In the genomic region with DNA sequence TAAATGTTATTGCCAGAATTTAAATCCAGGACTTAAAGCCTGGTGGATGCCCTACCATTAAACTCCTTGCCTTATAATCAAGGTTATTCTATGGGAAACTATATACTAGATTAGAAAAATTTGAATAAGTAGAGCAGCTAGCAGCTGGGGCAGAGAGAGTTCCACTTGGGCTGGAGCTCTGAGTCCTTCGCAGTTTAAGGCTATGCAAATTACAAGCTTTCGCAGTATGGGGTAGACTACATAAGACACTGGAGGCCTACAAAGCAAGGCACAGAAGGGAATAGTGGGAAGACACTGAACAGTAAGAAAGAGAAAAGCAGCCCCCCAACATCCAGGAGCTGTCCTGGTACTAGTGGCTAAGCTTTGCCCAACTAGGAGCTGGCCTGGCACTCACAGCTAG, we compare ENCODE assay signal across 1 cellular context.
TF ChIP-seq lines count a peak whose summit lies in the region.

No MANE protein-coding gene starts in this region.

TF ChIP-seq in GM23338, 12 proteins besides CTCF, POLR2A, EP300 and RAD21 (continued from another document):
- TF ChIP-seq, protein P1, sequence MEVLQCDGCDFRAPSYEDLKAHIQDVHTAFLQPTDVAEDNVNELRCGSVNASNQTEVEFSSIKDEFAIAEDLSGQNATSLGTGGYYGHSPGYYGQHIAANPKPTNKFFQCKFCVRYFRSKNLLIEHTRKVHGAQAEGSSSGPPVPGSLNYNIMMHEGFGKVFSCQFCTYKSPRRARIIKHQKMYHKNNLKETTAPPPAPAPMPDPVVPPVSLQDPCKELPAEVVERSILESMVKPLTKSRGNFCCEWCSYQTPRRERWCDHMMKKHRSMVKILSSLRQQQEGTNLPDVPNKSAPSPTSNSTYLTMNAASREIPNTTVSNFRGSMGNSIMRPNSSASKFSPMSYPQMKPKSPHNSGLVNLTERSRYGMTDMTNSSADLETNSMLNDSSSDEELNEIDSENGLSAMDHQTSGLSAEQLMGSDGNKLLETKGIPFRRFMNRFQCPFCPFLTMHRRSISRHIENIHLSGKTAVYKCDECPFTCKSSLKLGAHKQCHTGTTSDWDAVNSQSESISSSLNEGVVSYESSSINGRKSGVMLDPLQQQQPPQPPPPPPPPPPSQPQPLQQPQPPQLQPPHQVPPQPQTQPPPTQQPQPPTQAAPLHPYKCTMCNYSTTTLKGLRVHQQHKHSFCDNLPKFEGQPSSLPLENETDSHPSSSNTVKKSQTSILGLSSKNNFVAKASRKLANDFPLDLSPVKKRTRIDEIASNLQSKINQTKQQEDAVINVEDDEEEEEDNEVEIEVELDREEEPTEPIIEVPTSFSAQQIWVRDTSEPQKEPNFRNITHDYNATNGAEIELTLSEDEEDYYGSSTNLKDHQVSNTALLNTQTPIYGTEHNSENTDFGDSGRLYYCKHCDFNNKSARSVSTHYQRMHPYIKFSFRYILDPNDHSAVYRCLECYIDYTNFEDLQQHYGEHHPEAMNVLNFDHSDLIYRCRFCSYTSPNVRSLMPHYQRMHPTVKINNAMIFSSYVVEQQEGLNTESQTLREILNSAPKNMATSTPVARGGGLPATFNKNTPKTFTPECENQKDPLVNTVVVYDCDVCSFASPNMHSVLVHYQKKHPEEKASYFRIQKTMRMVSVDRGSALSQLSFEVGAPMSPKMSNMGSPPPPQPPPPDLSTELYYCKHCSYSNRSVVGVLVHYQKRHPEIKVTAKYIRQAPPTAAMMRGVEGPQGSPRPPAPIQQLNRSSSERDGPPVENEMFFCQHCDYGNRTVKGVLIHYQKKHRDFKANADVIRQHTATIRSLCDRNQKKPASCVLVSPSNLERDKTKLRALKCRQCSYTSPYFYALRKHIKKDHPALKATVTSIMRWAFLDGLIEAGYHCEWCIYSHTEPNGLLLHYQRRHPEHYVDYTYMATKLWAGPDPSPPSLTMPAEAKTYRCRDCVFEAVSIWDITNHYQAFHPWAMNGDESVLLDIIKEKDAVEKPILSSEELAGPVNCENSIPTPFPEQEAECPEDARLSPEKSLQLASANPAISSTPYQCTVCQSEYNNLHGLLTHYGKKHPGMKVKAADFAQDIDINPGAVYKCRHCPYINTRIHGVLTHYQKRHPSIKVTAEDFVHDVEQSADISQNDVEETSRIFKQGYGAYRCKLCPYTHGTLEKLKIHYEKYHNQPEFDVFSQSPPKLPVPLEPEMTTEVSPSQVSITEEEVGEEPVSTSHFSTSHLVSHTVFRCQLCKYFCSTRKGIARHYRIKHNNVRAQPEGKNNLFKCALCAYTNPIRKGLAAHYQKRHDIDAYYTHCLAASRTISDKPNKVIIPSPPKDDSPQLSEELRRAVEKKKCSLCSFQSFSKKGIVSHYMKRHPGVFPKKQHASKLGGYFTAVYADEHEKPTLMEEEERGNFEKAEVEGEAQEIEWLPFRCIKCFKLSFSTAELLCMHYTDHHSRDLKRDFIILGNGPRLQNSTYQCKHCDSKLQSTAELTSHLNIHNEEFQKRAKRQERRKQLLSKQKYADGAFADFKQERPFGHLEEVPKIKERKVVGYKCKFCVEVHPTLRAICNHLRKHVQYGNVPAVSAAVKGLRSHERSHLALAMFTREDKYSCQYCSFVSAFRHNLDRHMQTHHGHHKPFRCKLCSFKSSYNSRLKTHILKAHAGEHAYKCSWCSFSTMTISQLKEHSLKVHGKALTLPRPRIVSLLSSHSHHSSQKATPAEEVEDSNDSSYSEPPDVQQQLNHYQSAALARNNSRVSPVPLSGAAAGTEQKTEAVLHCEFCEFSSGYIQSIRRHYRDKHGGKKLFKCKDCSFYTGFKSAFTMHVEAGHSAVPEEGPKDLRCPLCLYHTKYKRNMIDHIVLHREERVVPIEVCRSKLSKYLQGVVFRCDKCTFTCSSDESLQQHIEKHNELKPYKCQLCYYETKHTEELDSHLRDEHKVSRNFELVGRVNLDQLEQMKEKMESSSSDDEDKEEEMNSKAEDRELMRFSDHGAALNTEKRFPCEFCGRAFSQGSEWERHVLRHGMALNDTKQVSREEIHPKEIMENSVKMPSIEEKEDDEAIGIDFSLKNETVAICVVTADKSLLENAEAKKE (CRISPR knock-in tag; IDR thresholded peaks at IDR 0.05) = no peak
- TF ChIP-seq, protein P2, sequence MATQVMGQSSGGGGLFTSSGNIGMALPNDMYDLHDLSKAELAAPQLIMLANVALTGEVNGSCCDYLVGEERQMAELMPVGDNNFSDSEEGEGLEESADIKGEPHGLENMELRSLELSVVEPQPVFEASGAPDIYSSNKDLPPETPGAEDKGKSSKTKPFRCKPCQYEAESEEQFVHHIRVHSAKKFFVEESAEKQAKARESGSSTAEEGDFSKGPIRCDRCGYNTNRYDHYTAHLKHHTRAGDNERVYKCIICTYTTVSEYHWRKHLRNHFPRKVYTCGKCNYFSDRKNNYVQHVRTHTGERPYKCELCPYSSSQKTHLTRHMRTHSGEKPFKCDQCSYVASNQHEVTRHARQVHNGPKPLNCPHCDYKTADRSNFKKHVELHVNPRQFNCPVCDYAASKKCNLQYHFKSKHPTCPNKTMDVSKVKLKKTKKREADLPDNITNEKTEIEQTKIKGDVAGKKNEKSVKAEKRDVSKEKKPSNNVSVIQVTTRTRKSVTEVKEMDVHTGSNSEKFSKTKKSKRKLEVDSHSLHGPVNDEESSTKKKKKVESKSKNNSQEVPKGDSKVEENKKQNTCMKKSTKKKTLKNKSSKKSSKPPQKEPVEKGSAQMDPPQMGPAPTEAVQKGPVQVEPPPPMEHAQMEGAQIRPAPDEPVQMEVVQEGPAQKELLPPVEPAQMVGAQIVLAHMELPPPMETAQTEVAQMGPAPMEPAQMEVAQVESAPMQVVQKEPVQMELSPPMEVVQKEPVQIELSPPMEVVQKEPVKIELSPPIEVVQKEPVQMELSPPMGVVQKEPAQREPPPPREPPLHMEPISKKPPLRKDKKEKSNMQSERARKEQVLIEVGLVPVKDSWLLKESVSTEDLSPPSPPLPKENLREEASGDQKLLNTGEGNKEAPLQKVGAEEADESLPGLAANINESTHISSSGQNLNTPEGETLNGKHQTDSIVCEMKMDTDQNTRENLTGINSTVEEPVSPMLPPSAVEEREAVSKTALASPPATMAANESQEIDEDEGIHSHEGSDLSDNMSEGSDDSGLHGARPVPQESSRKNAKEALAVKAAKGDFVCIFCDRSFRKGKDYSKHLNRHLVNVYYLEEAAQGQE (IDR thresholded peaks at IDR 0.05; ENCODE audit: unreplicated experiment) = no peak
- no peak for TF ChIP-seq ETS1 (IDR thresholded peaks at IDR 0.05)
- no peak for TF ChIP-seq CREB1 (CRISPR knock-in tag; IDR thresholded peaks at IDR 0.05; ENCODE audit: low read depth)
